Comparison of ENCODE assay signal across 1 cellular context in genomic region chr1:222634180-222635013, GRCh38.
TF ChIP-seq lines count a peak whose summit lies in the region.

No MANE protein-coding gene starts in this region.

TF ChIP-seq in GM12878, 131 proteins besides CTCF, POLR2A, EP300 and RAD21 (continued from another document):
- TF ChIP-seq REST (IDR thresholded peaks at IDR 0.05; ENCODE audit: low read depth, low read length) (no peak), ZNF274 (IDR thresholded peaks at IDR 0.05; ENCODE audit: insufficient read depth, insufficient read length) (no peak), SREBF1 (IDR thresholded peaks at IDR 0.05; ENCODE audit: low read length) (no peak), KAT2A (conservative IDR thresholded peaks at IDR 0.05; ENCODE audit: control insufficient read depth, low read depth, low read length) (no peak), ZNF384 (IDR thresholded peaks at IDR 0.05; ENCODE audit: borderline replicate concordance, low read depth, low read length) (0 out of 2 replicates have a peak, but pooled peaks have one; percentile 15), NFIC (IDR thresholded peaks at IDR 0.05; ENCODE audit: low read depth, low read length) (no peak), SMC3 (IDR thresholded peaks at IDR 0.05; ENCODE audit: borderline replicate concordance, low read length) (peak; percentile 95), RELB (IDR thresholded peaks at IDR 0.05; ENCODE audit: low read depth) (no peak), TBL1XR1 (IDR thresholded peaks at IDR 0.05; ENCODE audit: low read depth, low read length) (no peak), SKIL (IDR thresholded peaks at IDR 0.05; ENCODE audit: low read depth, poor library complexity, severe bottlenecking) (no peak)
